ENCODE assay signal across 11 cellular contexts in genomic region chr2:209426432-209426831, GRCh38. TPM values are rescaled to one million over a fixed set of nuclear protein-coding genes. Genes with fewer than 3 reads are reported as not detected.
A peak's percentile ranks its signal among the peaks of the same experiment; 100 is the strongest.
DNase-seq lines count a peak whose midpoint lies in the region; ATAC-seq, FAIRE-seq and TF ChIP-seq lines count a peak whose summit lies in the region.
"Had no signal": no experiment of that assay in that cellular context is flagged by ENCODE, and none has a peak within 500 bp of the region (broad histone marks: within the 10 kb centered on the region; RNA-seq: fewer than 3 reads in every experiment).

No MANE protein-coding gene starts in this region.

- H3K36me3 Mint-ChIP-seq in glutamatergic neuron (ENCODE audit: unreplicated experiment) (no peaks in the 10 kb centered on the region), Caco-2 (ENCODE audit: insufficient read depth, unreplicated experiment) (no peaks in the 10 kb centered on the region)

- peaks cover 7% of the 10 kb centered on the region for H3K9me3 Mint-ChIP-seq in glutamatergic neuron (ENCODE audit: unreplicated experiment)
- H3K9me3 Mint-ChIP-seq in Caco-2 (ENCODE audit: unreplicated experiment): no peaks in the 10 kb centered on the region

- POLR2A ChIA-PET in Caco-2 (lab: Charles Lee): no interaction called here

- H3K36me3 ChIP-seq in ACC112 (ENCODE audit: insufficient read depth, low read length) (no peaks in the 10 kb centered on the region), RWPE2 (ENCODE audit: low read depth) (no peaks in the 10 kb centered on the region), pancreas (no peaks in the 10 kb centered on the region), Caco-2 (ENCODE audit: control insufficient read depth, insufficient read depth, low read length) (no peaks in the 10 kb centered on the region)
- H3K36me3 ChIP-seq: cardiac muscle cell had no signal

- H3K4me3 Mint-ChIP-seq in glutamatergic neuron (ENCODE audit: unreplicated experiment) (peak overlapping the region; percentile 92), Caco-2 (ENCODE audit: unreplicated experiment) (no peak overlapping the region)

- no TSS peak for BruUV-seq in Caco-2 (replicated peaks; lab: Mats Ljungman, UMichigan)

- H3K27ac ChIP-seq in ACC112 (ENCODE audit: low read depth, low read length) (peak overlapping the region; percentile 75), RWPE2 (ENCODE audit: poor library complexity, severe bottlenecking) (no peak overlapping the region), pancreas (peak overlapping the region in 2 of 4 donors; percentile 0 to 69)
- H3K27ac ChIP-seq: cardiac muscle cell had no signal

- peak; percentile 36; the same call in 2 of the 3 replicates for ATAC-seq in RWPE2 (ENCODE audit: low read depth)
- no peak for ATAC-seq in pancreas

- peaks cover 8% of the 10 kb centered on the region for H3K27me3 Mint-ChIP-seq in glutamatergic neuron (ENCODE audit: unreplicated experiment)
- H3K27me3 Mint-ChIP-seq in Caco-2 (ENCODE audit: insufficient read depth, unreplicated experiment): peaks cover 7% of the 10 kb centered on the region

- DNase-seq in NCI-H146 treated with DMSO at 0.1 percent for 48 hours (lab: John Stamatoyannopoulos, UW; ENCODE audit: unreplicated experiment) (peak; percentile 16), RWPE2 (ENCODE audit: low spot score) (no peak), glutamatergic neuron (no peak), erythroblast (lab: John Stamatoyannopoulos, UW) (no peak), pancreas (no peak), Caco-2 (no peak)
- no peak for DNase-seq in effector CD8-positive, alpha-beta T cell (lab: John Stamatoyannopoulos, UW)
- DNase-seq: stimulated activated CD4-positive, alpha-beta T cell treated with anti-CD3 and anti-CD28 coated beads, Interleukin-1b, Interleukin-23, amount 100 ng/mL, for 48 hours had no signal

- H3K79me2 ChIP-seq in ACC112 (ENCODE audit: control insufficient read depth, insufficient read depth, low read length, unreplicated experiment): peaks cover 51% of the 10 kb centered on the region

- no peak for TF ChIP-seq CTCF in RWPE2 (IDR thresholded peaks at IDR 0.05; ENCODE audit: poor library complexity, severe bottlenecking)
- no peak for TF ChIP-seq CTCF in glutamatergic neuron (IDR thresholded peaks at IDR 0.05; ENCODE audit: partially characterized antibody, unreplicated experiment)
- no peak for TF ChIP-seq CTCF in pancreas (IDR thresholded peaks at IDR 0.05)
- TF ChIP-seq CTCF in Caco-2 (IDR thresholded peaks at IDR 0.05; ENCODE audit: insufficient read depth in 1 of 2, low read depth in 1 of 2, low read length in 1 of 2, severe bottlenecking in 1 of 2, unreplicated experiment in 1 of 2): no peak

- no peak for FAIRE-seq in pancreas (lab: Jason Lieb, UNC)
- FAIRE-seq: GM18507 had no signal

- H3K9me3 ChIP-seq in RWPE2 (ENCODE audit: severe bottlenecking) (no peaks in the 10 kb centered on the region), pancreas (no peaks in the 10 kb centered on the region), Caco-2 (no peaks in the 10 kb centered on the region)

- TF ChIP-seq POLR2A in erythroblast (IDR thresholded peaks at IDR 0.05; ENCODE audit: low read length): no peak

- H2AFZ ChIP-seq in ACC112 (ENCODE audit: low read length, unreplicated experiment): peak overlapping the region; percentile 52

- no peaks in the 10 kb centered on the region for H3K27me3 ChIP-seq in ACC112 (ENCODE audit: insufficient read depth, low read length)
- no peaks in the 10 kb centered on the region for H3K27me3 ChIP-seq in RWPE2 (ENCODE audit: insufficient read depth, poor library complexity, severe bottlenecking)
- H3K27me3 ChIP-seq in pancreas: no peaks in the 10 kb centered on the region
- H3K27me3 ChIP-seq in Caco-2 (replicated peaks; ENCODE audit: control insufficient read depth, insufficient read depth, low read length): no peaks in the 10 kb centered on the region

- peak overlapping the region; percentile 69 for H3K4me3 ChIP-seq in ACC112 (ENCODE audit: low read depth, low read length)
- H3K4me3 ChIP-seq in RWPE2 (ENCODE audit: severe bottlenecking): no peak overlapping the region
- H3K4me3 ChIP-seq in pancreas: no peak overlapping the region
- H3K4me3 ChIP-seq in Caco-2 (ENCODE audit: low read depth, low read length): no peak overlapping the region
- H3K4me3 ChIP-seq: cardiac muscle cell had no signal

- peaks cover 6% of the 10 kb centered on the region for H3K4me1 Mint-ChIP-seq in glutamatergic neuron (ENCODE audit: low read depth, unreplicated experiment)
- peaks cover 8% of the 10 kb centered on the region for H3K4me1 Mint-ChIP-seq in Caco-2 (ENCODE audit: low read depth, unreplicated experiment)

- peak overlapping the region; percentile 74 for H3K27ac Mint-ChIP-seq in glutamatergic neuron (ENCODE audit: unreplicated experiment)
- H3K27ac Mint-ChIP-seq in Caco-2 (ENCODE audit: unreplicated experiment): no peak overlapping the region

- H3K4me1 ChIP-seq in ACC112 (ENCODE audit: control insufficient read depth, insufficient read depth, low read length, unreplicated experiment) (peaks cover 28% of the 10 kb centered on the region), RWPE2 (ENCODE audit: insufficient read depth, poor library complexity, severe bottlenecking) (peaks cover 4% of the 10 kb centered on the region), pancreas (peaks cover 0 to 5% (median 4%) of the 10 kb centered on the region in 3 donors), Caco-2 (peaks cover 6% of the 10 kb centered on the region)

- CTCF ChIA-PET in Caco-2 (lab: Charles Lee): no interaction called here

- intact Hi-C loops in pancreas (cut with DNase I): loop anchor here in 2 of 3 donors (10.0 kb wide), 1 partner anchor 128 kb away; no protein-coding TSS in a partner anchor
- intact Hi-C loops in Caco-2 (cut with micrococcal nuclease; ENCODE audit: unreplicated experiment): no loop called here

RNA-seq across cellular contexts. Expression of gene MAP2, which starts 2.6 kb away (rescaled TPM):
- total RNA-seq in glutamatergic neuron (ENCODE audit: unreplicated experiment) (177 TPM), pancreas (10 to 100 TPM in 5 of 6 donors, 1 to 10 TPM in 1; 9.2 to 23.9 (median 12.2) TPM), Caco-2 (2022) (0.05 TPM in 1 of 2 replicates, not detected in the other)
- 10 to 100 TPM in 1 of 2 donors, 1 to 10 TPM in 1; 6.9 to 11.7 TPM for polyA plus RNA-seq in pancreas
